24 cellular contexts compared by ENCODE assay signal in genomic region chr2:26217720-26218119, GRCh38.
"Had no signal": no experiment of that assay in that cellular context is flagged by ENCODE, and none has a peak within 500 bp of the region (broad histone marks: within the 10 kb centered on the region; RNA-seq: fewer than 3 reads in every experiment).

No MANE protein-coding gene starts in this region.

- ATAC-seq: left cardiac atrium; mucosa of descending colon; naive thymus-derived CD4-positive, alpha-beta T cell; natural killer cell treated with Interleukin-12 subunit alpha and Interleukin-12 subunit beta and Interleukin-15 and Interleukin-18, amount 100 ng/mL, for 72 hours; sciatic nerve; stimulated activated effector memory CD8-positive, alpha-beta T cell treated with anti-CD3 and anti-CD28 coated beads, Interleukin-12 subunit alpha, Interleukin-12 subunit beta, amount 100 ng/mL, for 72 hours had no signal

- H3K9me3 ChIP-seq: left ventricle myocardium inferior, mucosa of descending colon, ovary, right atrium auricular region, suprapubic skin, thoracic aorta, tibial artery, uterus had no signal

- H3K4me1 ChIP-seq: left ventricle myocardium inferior, right atrium auricular region, suprapubic skin, tibial artery, uterus had no signal

- FAIRE-seq: keratinocyte had no signal

- H3K27ac ChIP-seq: left ventricle myocardium inferior, ovary, right atrium auricular region, skin epidermis, suprapubic skin, thoracic aorta, tibial artery, uterus had no signal

- H3K27me3 ChIP-seq: ovary, right atrium auricular region, suprapubic skin, tibial artery, uterus had no signal

- H3K4me3 ChIP-seq: left ventricle myocardium inferior, lung, mucosa of descending colon, ovary, right atrium auricular region, skin epidermis, suprapubic skin, thoracic aorta, tibial artery, uterus had no signal

- DNase-seq: hippocampal formation; kidney glomerular epithelial cell; left cardiac atrium; left ventricle myocardium inferior; midbrain; mucosa of descending colon; naive thymus-derived CD4-positive, alpha-beta T cell; ovary; stimulated activated CD4-positive, alpha-beta T cell treated with anti-CD3 and anti-CD28 coated beads, Interleukin-12 subunit alpha, Interleukin-12 subunit beta, amount 100 ng/mL, for 4 hours; stimulated activated CD4-positive, alpha-beta T cell treated with anti-CD3 and anti-CD28 coated beads, Interleukin-15, amount 100 ng/mL, for 24 hours; stimulated activated CD4-positive, alpha-beta T cell treated with anti-CD3 and anti-CD28 coated beads, Interleukin-2, amount 100 ng/mL, for 24 hours; stimulated activated CD4-positive, alpha-beta T cell treated with anti-CD3 and anti-CD28 coated beads, Interleukin-4, amount 100 ng/mL, for 1 hour; stimulated activated naive CD4-positive, alpha-beta T cell; tibial artery; uterus had no signal

- H3K36me3 ChIP-seq: ovary, uterus had no signal
